In genomic region chr9:137551656-137552534, GRCh38 we compare ENCODE assay signal across 1 cellular context.
A peak's percentile ranks its signal among the peaks of the same experiment; 100 is the strongest.
TF ChIP-seq lines count a peak whose summit lies in the region.

TSS of gene MRPL41 (plus strand) at chr9:137551879. CDS start at chr9:137552082, 203 bp downstream.

TF ChIP-seq in HepG2, 621 proteins besides CTCF, POLR2A, EP300 and RAD21 (continued from another document and continues in another):
- TF ChIP-seq ZNF407 (CRISPR knock-in tag; IDR thresholded peaks at IDR 0.05; ENCODE audit: not compliant biosample characterization), result no peak
- no peak for TF ChIP-seq ZBTB37 (CRISPR knock-in tag; IDR thresholded peaks at IDR 0.05)
- TF ChIP-seq SIX1 (CRISPR knock-in tag; IDR thresholded peaks at IDR 0.05; ENCODE audit: borderline replicate concordance), result no peak
- TF ChIP-seq ZNF547 (CRISPR knock-in tag; IDR thresholded peaks at IDR 0.05), result peak; percentile 94
- TF ChIP-seq SPEN (CRISPR knock-in tag; IDR thresholded peaks at IDR 0.05; ENCODE audit: low read depth), result peak; percentile 49; the same call in 1 of the 2 replicates
- TF ChIP-seq CC2D1A (CRISPR knock-in tag; IDR thresholded peaks at IDR 0.05), result no peak
- TF ChIP-seq MYNN (CRISPR knock-in tag; IDR thresholded peaks at IDR 0.05; ENCODE audit: low read depth), result no peak
- TF ChIP-seq POGZ (CRISPR knock-in tag; IDR thresholded peaks at IDR 0.05), result no peak
- no peak; the same call in 1 of the 2 replicates for TF ChIP-seq HBP1 (CRISPR knock-in tag; IDR thresholded peaks at IDR 0.05; ENCODE audit: low read depth)
- TF ChIP-seq ZSCAN31 (CRISPR knock-in tag; IDR thresholded peaks at IDR 0.05; ENCODE audit: low read depth), result peak; percentile 20; the same call in 1 of the 2 replicates
- no peak; the same call in 1 of the 2 replicates for TF ChIP-seq E2F2 (CRISPR knock-in tag; IDR thresholded peaks at IDR 0.05; ENCODE audit: borderline replicate concordance)
- TF ChIP-seq KMT2B (CRISPR knock-in tag; IDR thresholded peaks at IDR 0.05), result no peak; the same call in 1 of the 2 replicates
- no peak for TF ChIP-seq ZBTB3 (CRISPR knock-in tag; IDR thresholded peaks at IDR 0.05; ENCODE audit: borderline replicate concordance, low read depth)
- no peak for TF ChIP-seq ZHX2 (IDR thresholded peaks at IDR 0.05; ENCODE audit: low read depth)
- no peak for TF ChIP-seq ZHX2 (CRISPR knock-in tag; IDR thresholded peaks at IDR 0.05; ENCODE audit: borderline replicate concordance)
- TF ChIP-seq ZMAT5 (CRISPR knock-in tag; IDR thresholded peaks at IDR 0.05; ENCODE audit: borderline replicate concordance, low read depth), result no peak
- TF ChIP-seq RNF2 (conservative IDR thresholded peaks at IDR 0.05; ENCODE audit: low read depth), result 0 out of 2 replicates have a peak, but pooled peaks have one; percentile 45
- TF ChIP-seq ZNF775 (CRISPR knock-in tag; IDR thresholded peaks at IDR 0.05; ENCODE audit: borderline replicate concordance), result no peak
- no peak for TF ChIP-seq XRCC5 (optimal IDR thresholded peaks at IDR 0.05; ENCODE audit: low read length)
- TF ChIP-seq CREM (IDR thresholded peaks at IDR 0.05), result no peak
- TF ChIP-seq CREM (CRISPR knock-in tag; IDR thresholded peaks at IDR 0.05), result no peak
- no peak for TF ChIP-seq ZNF879 (CRISPR knock-in tag; IDR thresholded peaks at IDR 0.05)
- TF ChIP-seq TBP (CRISPR knock-in tag; IDR thresholded peaks at IDR 0.05), result no peak
- no peak for TF ChIP-seq ZBTB10 (CRISPR knock-in tag; IDR thresholded peaks at IDR 0.05; ENCODE audit: borderline replicate concordance)
- TF ChIP-seq TIGD3 (CRISPR knock-in tag; IDR thresholded peaks at IDR 0.05; ENCODE audit: borderline replicate concordance), result no peak
- peak; percentile 16; the same call in 1 of the 2 replicates for TF ChIP-seq HNF4G (IDR thresholded peaks at IDR 0.05; ENCODE audit: borderline replicate concordance, low read depth, low read length)
- no peak for TF ChIP-seq HNF4G (CRISPR knock-in tag; IDR thresholded peaks at IDR 0.05; ENCODE audit: borderline replicate concordance, low read depth)
- TF ChIP-seq RBFOX2 (IDR thresholded peaks at IDR 0.05; ENCODE audit: low read depth, low read length), result peak; percentile 85
- TF ChIP-seq HNRNPL (IDR thresholded peaks at IDR 0.05; ENCODE audit: low read depth, low read length), result no peak
- TF ChIP-seq ARNT2 (CRISPR knock-in tag; IDR thresholded peaks at IDR 0.05; ENCODE audit: low read depth), result 0 out of 2 replicates have a peak, but pooled peaks have one; percentile 36
- no peak for TF ChIP-seq NCOA1 (CRISPR knock-in tag; IDR thresholded peaks at IDR 0.05)
- no peak for TF ChIP-seq KLF16 (CRISPR knock-in tag; IDR thresholded peaks at IDR 0.05)
- TF ChIP-seq HHEX (CRISPR knock-in tag; IDR thresholded peaks at IDR 0.05), result no peak
- peak; percentile 55 for TF ChIP-seq TAF1 (CRISPR knock-in tag; IDR thresholded peaks at IDR 0.05)
- no peak for TF ChIP-seq ZFP37 (CRISPR knock-in tag; IDR thresholded peaks at IDR 0.05; ENCODE audit: borderline replicate concordance)
